In genomic region chr10:90032519-90032918, GRCh38 we compare ENCODE assay signal across 25 cellular contexts.
DNase-seq lines count a peak whose midpoint lies in the region; TF ChIP-seq lines count a peak whose summit lies in the region.
"Had no signal": no experiment of that assay in that cellular context is flagged by ENCODE, and none has a peak within 500 bp of the region (broad histone marks: within the 10 kb centered on the region; RNA-seq: fewer than 3 reads in every experiment).

No MANE protein-coding gene starts in this region.

- H3K4me2 ChIP-seq in mammary epithelial cell (ENCODE audit: insufficient read depth, low read depth, low read length): no peak overlapping the region
- H3K4me2 ChIP-seq: GM23338 had no signal

- no peak overlapping the region for H3K9ac ChIP-seq in mammary epithelial cell (ENCODE audit: insufficient read depth, low read length)

- no peaks in the 10 kb centered on the region for H3K36me3 Mint-ChIP-seq in MCF 10A (ENCODE audit: insufficient read depth, unreplicated experiment)
- H3K36me3 Mint-ChIP-seq: CD14-positive monocyte; CD8-positive, alpha-beta memory T cell had no signal

- no peaks in the 10 kb centered on the region for H3K4me1 ChIP-seq in mammary epithelial cell (ENCODE audit: insufficient read depth, low read length)
- H3K4me1 ChIP-seq: HAP-1 had no signal

- in situ Hi-C loops in mammary epithelial cell (cut with MboI; ENCODE audit: low sequenced_read_pairs in 2 of 2): no loop called here

- H3K27ac ChIP-seq in mammary epithelial cell (ENCODE audit: insufficient read depth, low read depth, low read length): no peak overlapping the region
- H3K27ac ChIP-seq: 22Rv1 had no signal

- intact Hi-C loops in mammary epithelial cell (cut with micrococcal nuclease): no loop called here
- intact Hi-C loops in MCF 10A (cut with micrococcal nuclease): no loop called here

- dilution Hi-C loops in mammary epithelial cell (cut with HindIII; ENCODE audit: low sequenced_read_pairs): no loop called here

- POLR2A ChIA-PET in MCF 10A (lab: Yijun Ruan, JAX): interaction anchor here (1.8 kb wide), 1 partner anchor 19 kb away, joined by 6 read pairs; no protein-coding TSS in a partner anchor

- H3K79me2 ChIP-seq in mammary epithelial cell (ENCODE audit: insufficient read depth, low read length): no peaks in the 10 kb centered on the region

- TF ChIP-seq CTCF in mammary epithelial cell (conservative IDR thresholded peaks at IDR 0.05 in 1 of 2, IDR thresholded peaks at IDR 0.05 in 1 of 2; ENCODE audit: extremely low read depth in 1 of 2, insufficient read depth in 1 of 2, low read depth in 1 of 2, low read length in 2 of 2) (no peak), MCF 10A (IDR thresholded peaks at IDR 0.05; ENCODE audit: unreplicated experiment) (no peak), fibroblast of villous mesenchyme (IDR thresholded peaks at IDR 0.05; ENCODE audit: insufficient read depth, low read depth, low read length) (no peak)

- no peaks in the 10 kb centered on the region for H3K27me3 Mint-ChIP-seq in MCF 10A (ENCODE audit: insufficient read depth, unreplicated experiment)
- H3K27me3 Mint-ChIP-seq: B cell; CD8-positive, alpha-beta memory T cell had no signal

- no TSS peak for BruUV-seq in mammary epithelial cell (replicated peaks; lab: Mats Ljungman, UMichigan)
- BruUV-seq in MCF 10A (replicated peaks; lab: Mats Ljungman, UMichigan): no TSS peak

- H4K20me1 ChIP-seq in mammary epithelial cell (ENCODE audit: insufficient read depth, low read length): no peaks in the 10 kb centered on the region

- no peak overlapping the region for H3K4me3 ChIP-seq in mammary epithelial cell (replicated peaks in 1 of 3; ENCODE audit: insufficient read depth in 1 of 3, low read depth in 2 of 3, low read length in 3 of 3)
- no peak overlapping the region for H3K4me3 ChIP-seq in fibroblast of villous mesenchyme (ENCODE audit: low read depth, low read length)
- H3K4me3 ChIP-seq: GM23338, HAP-1 had no signal

- H3K4me3 Mint-ChIP-seq in MCF 10A (ENCODE audit: unreplicated experiment): no peak overlapping the region
- H3K4me3 Mint-ChIP-seq: B cell; CD14-positive monocyte; CD8-positive, alpha-beta memory T cell; GM23338; HFFc6 had no signal

- H3K9me3 Mint-ChIP-seq in MCF 10A (ENCODE audit: unreplicated experiment): no peaks in the 10 kb centered on the region
- H3K9me3 Mint-ChIP-seq: GM23338 had no signal

- CTCF ChIA-PET in mammary epithelial cell (lab: Charles Lee; ENCODE audit: low non-redundant PET) (interaction anchor here (0.7 kb wide), 1 partner anchor 1266 kb away, joined by 3 read pairs; no protein-coding TSS in a partner anchor), MCF 10A (lab: Yijun Ruan, JAX) (no interaction called here)

- no peaks in the 10 kb centered on the region for H3K36me3 ChIP-seq in mammary epithelial cell (ENCODE audit: insufficient read depth, low read length)
- H3K36me3 ChIP-seq: HAP-1 had no signal

- DNase-seq in mammary epithelial cell (peak; percentile 46), MCF 10A (ENCODE audit: unreplicated experiment) (no peak), amniotic epithelial cell (ENCODE audit: low read depth) (peak; percentile 30), fibroblast of villous mesenchyme (ENCODE audit: low read depth) (peak; percentile 8), DMS 273 treated with DMSO at 0.1 percent for 48 hours (lab: John Stamatoyannopoulos, UW) (no peak), NCI-H2029 treated with DMSO at 0.1 percent for 48 hours (lab: John Stamatoyannopoulos, UW) (no peak), HPDE6-E6E7 (ENCODE audit: extremely low spot score) (no peak)
- DNase-seq: CD8-positive, alpha-beta memory T cell; DMS153; HFFc6; MV-4-11; NCI-H1105; NCI-H146; NCI-H1930; NCI-H446 treated with DMSO at 0.1 percent for 48 hours; NCI-H526; NCI-H82; NK-92 treated with Interleukin-12 subunit alpha and Interleukin-12 subunit beta, amount 100 ng/mL, for 24 hours; SHP77 treated with DMSO at 0.1 percent for 48 hours had no signal

- no peaks in the 10 kb centered on the region for H3K4me1 Mint-ChIP-seq in MCF 10A (ENCODE audit: insufficient read depth, unreplicated experiment)
- H3K4me1 Mint-ChIP-seq: CD14-positive monocyte; CD8-positive, alpha-beta memory T cell; GM23338 had no signal

- H3K27ac Mint-ChIP-seq in MCF 10A (ENCODE audit: low read depth, unreplicated experiment): no peak overlapping the region
- H3K27ac Mint-ChIP-seq: B cell; CD14-positive monocyte; CD8-positive, alpha-beta memory T cell; GM23338; HFFc6; IgD-negative memory B cell had no signal

- no peak overlapping the region for H2AFZ ChIP-seq in mammary epithelial cell (ENCODE audit: low read depth, low read length)
- H2AFZ ChIP-seq: GM23338 had no signal

- H3K9me3 ChIP-seq in mammary epithelial cell (replicated peaks; ENCODE audit: insufficient read depth, low read length): no peaks in the 10 kb centered on the region
- H3K9me3 ChIP-seq: HAP-1 had no signal

- H3K27me3 ChIP-seq in mammary epithelial cell (ENCODE audit: insufficient read depth, low read length): no peaks in the 10 kb centered on the region

Comparison
In these comparisons a context has a peak if more than half of its experiments do, and no peak if none do; other contexts are left out.
1. DNase-seq: peak in mammary epithelial cell (single experiment), amniotic epithelial cell (single experiment) and fibroblast of villous mesenchyme (single experiment); none in MCF 10A (single experiment), DMS 273 treated with DMSO at 0.1 percent for 48 hours (single experiment), NCI-H2029 treated with DMSO at 0.1 percent for 48 hours (single experiment) and HPDE6-E6E7 (single experiment).